26 cellular contexts compared by ENCODE assay signal in genomic region chr16:61595605-61596004, GRCh38.
"Had no signal": no experiment of that assay in that cellular context is flagged by ENCODE, and none has a peak within 500 bp of the region (broad histone marks: within the 10 kb centered on the region; RNA-seq: fewer than 3 reads in every experiment).

No MANE protein-coding gene starts in this region.

- H3K4me3 Mint-ChIP-seq: activated CD4-positive, alpha-beta T cell treated with anti-CD3 and anti-CD28 coated beads, Interleukin-2, amount 10 ng/mL, durations not matched to agents 24 days and 14 days; activated CD8-positive, alpha-beta T cell treated with anti-CD3 and anti-CD28 coated beads, Interleukin-2, amount 10 ng/mL, durations not matched to agents 7 days and 5 days; activated naive CD4-positive, alpha-beta T cell treated with anti-CD3 and anti-CD28 coated beads for 36 hours; activated T-cell treated with anti-CD3 and anti-CD28 coated beads, Interleukin-2, amount 50 U/mL, for 4 hours; activated T-helper 1 cell treated with anti-CD3 and anti-CD28 coated beads, Interleukin-12 subunit alpha, Interleukin-12 subunit beta, Interleukin-2, Interleukin-4 antibody, amounts not matched to agents 30 ng/mL and 10 ng/mL and 1 ng/mL, durations not matched to agents 14 hours and 24 hours and 36 hours; brain had no signal

- H3K9me3 ChIP-seq: SJCRH30 had no signal

- H3K27me3 ChIP-seq: adrenal gland, SJCRH30 had no signal

- H3K4me3 ChIP-seq: adrenal gland, SJCRH30, SK-N-MC had no signal

- H3K4me1 Mint-ChIP-seq: activated CD4-positive, alpha-beta T cell treated with anti-CD3 and anti-CD28 coated beads, Interleukin-2, amount 10 ng/mL, durations not matched to agents 24 days and 14 days; brain had no signal

- H3K4me1 ChIP-seq: adrenal gland, SJCRH30 had no signal

- H3K27me3 Mint-ChIP-seq: activated CD4-positive, alpha-beta T cell treated with anti-CD3 and anti-CD28 coated beads, Interleukin-2, amount 10 ng/mL, durations not matched to agents 24 days and 14 days; brain had no signal

- DNase-seq: activated CD4-positive, alpha-beta T cell treated with anti-CD3 and anti-CD28 coated beads, Interleukin-2, amount 10 ng/mL, durations not matched to agents 24 days and 14 days; activated CD4-positive, alpha-beta T cell treated with anti-CD3 and anti-CD28 coated beads, Interleukin-2, amount 50 U/mL, for 4 hours; activated CD8-positive, alpha-beta T cell treated with anti-CD3 and anti-CD28 coated beads, Interleukin-2, amount 10 ng/mL, durations not matched to agents 7 days and 5 days; activated gamma-delta T cell treated with Interleukin-2 at 50 U/mL for 16 hours; activated naive CD4-positive, alpha-beta T cell treated with anti-CD3 and anti-CD28 coated beads for 36 hours; activated T-cell treated with anti-CD3 and anti-CD28 coated beads for 4 hours; activated T-cell treated with anti-CD3 and anti-CD28 coated beads, Interleukin-2, amount 50 U/mL, for 4 hours; adrenal gland; caudate nucleus; cerebellar nuclear complex; NCI-H1105; NCI-H1417 treated with DMSO at 0.1 percent for 48 hours; NCI-H187 treated with DMSO at 0.1 percent for 48 hours; NCI-H2081; NCI-H2171 treated with DMSO at 0.1 percent for 48 hours; NCI-H2227 treated with DMSO at 0.1 percent for 48 hours; NCI-H446; NCI-H510A treated with DMSO at 0.1 percent for 48 hours; SHP77; SJCRH30; T1000 had no signal

- H3K27ac ChIP-seq: adrenal gland, SJCRH30, SK-N-MC had no signal

- ATAC-seq: activated CD8-positive, alpha-beta T cell treated with anti-CD3 and anti-CD28 coated beads, Interleukin-2, amount 10 ng/mL, durations not matched to agents 7 days and 5 days; activated naive CD4-positive, alpha-beta T cell treated with anti-CD3 and anti-CD28 coated beads, Interleukin-2, amount 50 U/mL, for 72 hours; activated T-cell treated with anti-CD3 and anti-CD28 coated beads, Interleukin-2, amount 50 U/mL, for 4 hours; Panc1 had no signal

- H3K36me3 ChIP-seq: adrenal gland, SJCRH30 had no signal

- H3K27ac Mint-ChIP-seq: activated CD4-positive, alpha-beta T cell treated with anti-CD3 and anti-CD28 coated beads, Interleukin-2, amount 10 ng/mL, durations not matched to agents 24 days and 14 days; activated CD8-positive, alpha-beta T cell treated with anti-CD3 and anti-CD28 coated beads, Interleukin-2, amount 10 ng/mL, durations not matched to agents 7 days and 5 days; activated naive CD4-positive, alpha-beta T cell treated with anti-CD3 and anti-CD28 coated beads for 36 hours; activated naive CD4-positive, alpha-beta T cell treated with anti-CD3 and anti-CD28 coated beads, Interleukin-2, amount 50 U/mL, for 72 hours; activated T-helper 1 cell treated with anti-CD3 and anti-CD28 coated beads, Interleukin-12 subunit alpha, Interleukin-12 subunit beta, Interleukin-2, Interleukin-4 antibody, amounts not matched to agents 30 ng/mL and 10 ng/mL and 1 ng/mL, durations not matched to agents 14 hours and 24 hours and 36 hours; brain had no signal

- H3K36me3 Mint-ChIP-seq: brain had no signal
